In the genomic region with DNA sequence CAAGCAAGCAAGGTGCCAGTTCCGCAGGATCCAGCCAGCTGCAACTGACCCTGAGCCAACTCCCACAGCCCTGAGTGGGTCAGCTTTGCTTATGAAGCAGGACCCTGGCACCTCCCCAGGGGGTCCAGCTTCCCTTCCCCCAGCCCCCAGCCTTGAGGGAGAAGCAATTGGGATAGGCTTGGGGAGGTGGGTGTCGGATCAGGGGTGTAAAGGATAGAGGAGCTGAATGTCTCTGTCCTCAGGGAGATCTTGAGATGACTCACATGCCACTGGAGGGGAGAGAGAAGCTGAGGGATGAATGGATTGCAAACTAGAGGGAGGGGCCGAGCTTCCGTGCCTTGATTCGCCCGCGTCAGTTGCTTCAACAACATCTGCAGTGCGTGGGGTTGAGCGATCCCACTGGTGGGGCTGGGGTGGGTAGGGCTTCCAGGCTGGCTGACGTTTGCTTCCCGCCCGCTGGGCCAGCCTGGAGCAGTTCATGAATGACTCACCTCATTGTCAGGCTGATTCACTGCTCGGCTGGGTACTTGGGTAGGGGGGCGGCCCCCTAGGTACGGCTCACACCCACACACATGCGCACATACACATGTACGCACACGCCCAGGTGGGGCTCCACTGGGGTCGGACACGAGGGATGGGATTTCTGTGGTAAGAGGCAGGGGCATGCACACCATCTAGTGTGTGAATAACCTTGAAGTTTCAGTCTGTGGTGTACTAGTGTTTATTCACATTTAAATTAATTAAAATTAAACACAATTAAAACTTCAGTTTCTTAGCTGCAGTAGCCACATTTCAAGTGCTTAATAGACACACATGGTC, we compare ENCODE assay signal across 8 cellular contexts. TPM values are rescaled to one million over a fixed set of nuclear protein-coding genes. Genes with fewer than 3 reads are reported as not detected.
DNase-seq lines count a peak whose midpoint lies in the region; ATAC-seq and TF ChIP-seq lines count a peak whose summit lies in the region.

No MANE protein-coding gene starts in this region.

- H3K27ac ChIP-seq in SK-N-MC: peak overlapping the region; percentile 88
- H3K27ac ChIP-seq in heart right ventricle: peak overlapping the region in 2 of 10 donors; percentile 29 to 49

- H3K36me3 ChIP-seq in SK-N-MC (ENCODE audit: insufficient read depth, low read length) (no peaks in the 10 kb centered on the region), heart right ventricle (no peaks in the 10 kb centered on the region)

- 11 to 16% methylated on average over 20 of the region's 20 CpGs for WGBS in heart right ventricle, 2 donors

- ATAC-seq in activated naive CD8-positive, alpha-beta T cell treated with anti-CD3 and anti-CD28 coated beads, Interleukin-2, amount 50 U/mL, for 24 hours: peak; percentile 75
- peak; percentile 41 to 91 (median 76) for ATAC-seq in heart right ventricle
- ATAC-seq in HG03280 (IDR thresholded peaks at IDR 0.05; ENCODE audit: unreplicated experiment): no peak
- ATAC-seq in GM18861 (IDR thresholded peaks at IDR 0.05; ENCODE audit: unreplicated experiment): no peak

- H3K9me3 ChIP-seq in SK-N-MC (ENCODE audit: low read depth, low read length) (no peaks in the 10 kb centered on the region), heart right ventricle (no peaks in the 10 kb centered on the region)

- DNase-seq in CD14-positive monocyte (ENCODE audit: low spot score): peak; percentile 92
- peak; percentile 77 for DNase-seq in SK-N-MC (ENCODE audit: low read depth, low spot score)
- peak; percentile 74 for DNase-seq in activated naive CD8-positive, alpha-beta T cell treated with anti-CD3 and anti-CD28 coated beads, Interleukin-2, amount 50 U/mL, for 24 hours
- DNase-seq in heart right ventricle: peak; percentile 69 to 70
- DNase-seq in retina: peak; percentile 62

- peak overlapping the region; percentile 35 for H3K9ac ChIP-seq in SK-N-MC (ENCODE audit: insufficient read length)

- TF ChIP-seq RAD21 in Ishikawa (IDR thresholded peaks at IDR 0.05; ENCODE audit: low read depth): no peak

- H3K4me3 Mint-ChIP-seq in CD14-positive monocyte: peak overlapping the region; percentile 12 to 51
- H3K4me3 Mint-ChIP-seq in activated naive CD8-positive, alpha-beta T cell treated with anti-CD3 and anti-CD28 coated beads, Interleukin-2, amount 50 U/mL, for 24 hours: peak overlapping the region; percentile 37

- peak; percentile 46; the same call in 1 of the 2 replicates for TF ChIP-seq EP300 in Ishikawa (IDR thresholded peaks at IDR 0.05; ENCODE audit: borderline replicate concordance)

- H3K27ac Mint-ChIP-seq in CD14-positive monocyte: peak overlapping the region in 2 of 7 donors; percentile 37 to 88
- H3K27ac Mint-ChIP-seq in activated naive CD8-positive, alpha-beta T cell treated with anti-CD3 and anti-CD28 coated beads, Interleukin-2, amount 50 U/mL, for 24 hours: peak overlapping the region; percentile 34

- peaks cover 0 to 30% (median 11%) of the 10 kb centered on the region in 9 donors for H3K4me1 ChIP-seq in heart right ventricle

- H3K27me3 ChIP-seq in heart right ventricle: peaks cover 0 to 8% (median 0%) of the 10 kb centered on the region in 7 donors

- H3K27me3 Mint-ChIP-seq in CD14-positive monocyte (ENCODE audit: low read depth in 3 of 3): peaks cover 5 to 6% (median 6%) of the 10 kb centered on the region in 3 donors
- H3K27me3 Mint-ChIP-seq in activated naive CD8-positive, alpha-beta T cell treated with anti-CD3 and anti-CD28 coated beads, Interleukin-2, amount 50 U/mL, for 24 hours: no peaks in the 10 kb centered on the region

- no peak for TF ChIP-seq CTCF in CD14-positive monocyte (IDR thresholded peaks at IDR 0.05)
- TF ChIP-seq CTCF in heart right ventricle (IDR thresholded peaks at IDR 0.05): no peak

- peaks cover 25% of the 10 kb centered on the region for H3K4me1 Mint-ChIP-seq in CD14-positive monocyte
- peaks cover 29% of the 10 kb centered on the region for H3K4me1 Mint-ChIP-seq in activated naive CD8-positive, alpha-beta T cell treated with anti-CD3 and anti-CD28 coated beads, Interleukin-2, amount 50 U/mL, for 24 hours

- intact Hi-C loops in CD14-positive monocyte (cut with micrococcal nuclease): loop anchor here in 1 of 2 donors (2.0 kb wide), 1 partner anchor 15 kb away; the partner anchor contains the start of gene HDAC5
- intact Hi-C loops in heart right ventricle (cut with DNase I): loop anchor here in 3 of 10 donors (10.0 kb wide), 1 partner anchor 193 kb away; the partner anchor contains the start of gene PPY (in 3 of the 3)

- H3K4me3 ChIP-seq in SK-N-MC (peak overlapping the region; percentile 51), heart right ventricle (peak overlapping the region in 2 of 10 donors; percentile 0 to 5)

- H3K36me3 Mint-ChIP-seq in CD14-positive monocyte: no peaks in the 10 kb centered on the region
- no peaks in the 10 kb centered on the region for H3K36me3 Mint-ChIP-seq in activated naive CD8-positive, alpha-beta T cell treated with anti-CD3 and anti-CD28 coated beads, Interleukin-2, amount 50 U/mL, for 24 hours (ENCODE audit: low read depth)

- peaks cover 0 to 2% (median 0%) of the 10 kb centered on the region in 7 donors for H3K9me3 Mint-ChIP-seq in CD14-positive monocyte
- H3K9me3 Mint-ChIP-seq in activated naive CD8-positive, alpha-beta T cell treated with anti-CD3 and anti-CD28 coated beads, Interleukin-2, amount 50 U/mL, for 24 hours: no peaks in the 10 kb centered on the region

TF ChIP-seq in Ishikawa, 13 proteins besides CTCF, POLR2A, EP300 and RAD21:
- TF ChIP-seq EGR1 (IDR thresholded peaks at IDR 0.05) (peak; percentile 82), TEAD4 (IDR thresholded peaks at IDR 0.05) (peak; percentile 58), REST (IDR thresholded peaks at IDR 0.05; ENCODE audit: low read depth) (no peak), NFIC (IDR thresholded peaks at IDR 0.05) (peak; percentile 35; the same call in 1 of the 2 replicates), TCF12 (IDR thresholded peaks at IDR 0.05; ENCODE audit: low read depth) (peak; percentile 61), MAX (IDR thresholded peaks at IDR 0.05) (peak; percentile 76), CREB1 (IDR thresholded peaks at IDR 0.05; ENCODE audit: low read depth) (0 out of 2 replicates have a peak, but pooled peaks have one; percentile 37), CEBPB (IDR thresholded peaks at IDR 0.05) (peak; percentile 45; the same call in 1 of the 2 replicates), ZBTB7A (IDR thresholded peaks at IDR 0.05; ENCODE audit: low read depth) (peak; percentile 90), FOXM1 (IDR thresholded peaks at IDR 0.05; ENCODE audit: borderline replicate concordance, low read depth) (no peak), TAF1 (IDR thresholded peaks at IDR 0.05; ENCODE audit: low read depth) (no peak), YY1 (IDR thresholded peaks at IDR 0.05; ENCODE audit: low read depth) (no peak)
- TF ChIP-seq, protein P1, sequence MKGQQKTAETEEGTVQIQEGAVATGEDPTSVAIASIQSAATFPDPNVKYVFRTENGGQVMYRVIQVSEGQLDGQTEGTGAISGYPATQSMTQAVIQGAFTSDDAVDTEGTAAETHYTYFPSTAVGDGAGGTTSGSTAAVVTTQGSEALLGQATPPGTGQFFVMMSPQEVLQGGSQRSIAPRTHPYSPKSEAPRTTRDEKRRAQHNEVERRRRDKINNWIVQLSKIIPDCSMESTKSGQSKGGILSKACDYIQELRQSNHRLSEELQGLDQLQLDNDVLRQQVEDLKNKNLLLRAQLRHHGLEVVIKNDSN (IDR thresholded peaks at IDR 0.05): no peak
TF ChIP-seq in Ishikawa: peak in this region for 8.

RNA-seq across cellular contexts. Expression of gene HROB, which starts 3.6 kb away (rescaled TPM):
- polyA plus RNA-seq in CD14-positive monocyte (under 1 TPM; 0.17 to 0.20 TPM), heart right ventricle (under 1 TPM; 0.28 to 0.37 TPM)
- total RNA-seq in heart right ventricle: 1 to 10 TPM in 4 of 10 donors, under 1 TPM in 6; 0.49 to 1.9 (median 0.74) TPM

RNA-seq across cellular contexts. Expression of gene HDAC5, which starts 14.7 kb away (rescaled TPM):
- polyA plus RNA-seq in CD14-positive monocyte (10 to 100 TPM; 16.1 to 24.7 TPM), heart right ventricle (10 to 100 TPM; 56.3 to 63.7 TPM)
- 10 to 100 TPM; 55.2 to 85.4 (median 68.3) TPM for total RNA-seq in heart right ventricle

RNA-seq across cellular contexts. Expression of gene ASB16, which starts 32.4 kb away (rescaled TPM):
- polyA plus RNA-seq in CD14-positive monocyte (not detected), heart right ventricle (1 to 10 TPM in 1 of 2 donors, under 1 TPM in 1; 0.64 to 6.5 TPM)
- total RNA-seq in heart right ventricle: 10 to 100 TPM; 12.4 to 16.4 (median 13.6) TPM

RNA-seq across cellular contexts. Expression of gene TMUB2, which starts 48.7 kb away (rescaled TPM):
- polyA plus RNA-seq in CD14-positive monocyte: 10 to 100 TPM; 41.3 to 41.7 TPM
- 10 to 100 TPM; 16.3 to 28.3 (median 19.6) TPM for total RNA-seq in heart right ventricle
- 10 to 100 TPM; 27.8 to 37.2 TPM for polyA plus RNA-seq in heart right ventricle

Comparison
In these comparisons a context has a peak if more than half of its experiments do, and no peak if none do; other contexts are left out.
1. ATAC-seq: peak in activated naive CD8-positive, alpha-beta T cell treated with anti-CD3 and anti-CD28 coated beads, Interleukin-2, amount 50 U/mL, for 24 hours (single experiment) and heart right ventricle (8 of 8); none in HG03280 (single experiment) and GM18861 (single experiment).
2. Peak in every context shown above with its lines, with median percentiles within 50 percentile points of each other: DNase-seq.